ENCODE assay signal across 1 cellular context in genomic region chr13:91557328-91557727, GRCh38.
TF ChIP-seq lines count a peak whose summit lies in the region.

No MANE protein-coding gene starts in this region.

TF ChIP-seq in SK-N-SH, 30 proteins besides CTCF, POLR2A, EP300 and RAD21 (continued from another document):
- no peak for TF ChIP-seq PBX3 (IDR thresholded peaks at IDR 0.05)
- no peak for TF ChIP-seq IRF3 (IDR thresholded peaks at IDR 0.05; ENCODE audit: low read depth, low read length)
- TF ChIP-seq ELF1 (IDR thresholded peaks at IDR 0.05), result no peak
- TF ChIP-seq RXRA (IDR thresholded peaks at IDR 0.05; ENCODE audit: borderline replicate concordance, low read depth), result no peak
- TF ChIP-seq SIN3A (IDR thresholded peaks at IDR 0.05; ENCODE audit: borderline replicate concordance, low read depth, low read length), result no peak
- TF ChIP-seq GABPA (IDR thresholded peaks at IDR 0.05; ENCODE audit: low read depth), result no peak
- TF ChIP-seq CHD2 (IDR thresholded peaks at IDR 0.05; ENCODE audit: low read length, partially characterized antibody), result no peak
- TF ChIP-seq SMC3 (IDR thresholded peaks at IDR 0.05; ENCODE audit: low read depth, low read length), result no peak
- no peak for TF ChIP-seq RFX5 (IDR thresholded peaks at IDR 0.05; ENCODE audit: low read length)
- TF ChIP-seq YY1 (IDR thresholded peaks at IDR 0.05; ENCODE audit: low read depth), result no peak
